Comparison of ENCODE assay signal across 8 cellular contexts in the genomic region with DNA sequence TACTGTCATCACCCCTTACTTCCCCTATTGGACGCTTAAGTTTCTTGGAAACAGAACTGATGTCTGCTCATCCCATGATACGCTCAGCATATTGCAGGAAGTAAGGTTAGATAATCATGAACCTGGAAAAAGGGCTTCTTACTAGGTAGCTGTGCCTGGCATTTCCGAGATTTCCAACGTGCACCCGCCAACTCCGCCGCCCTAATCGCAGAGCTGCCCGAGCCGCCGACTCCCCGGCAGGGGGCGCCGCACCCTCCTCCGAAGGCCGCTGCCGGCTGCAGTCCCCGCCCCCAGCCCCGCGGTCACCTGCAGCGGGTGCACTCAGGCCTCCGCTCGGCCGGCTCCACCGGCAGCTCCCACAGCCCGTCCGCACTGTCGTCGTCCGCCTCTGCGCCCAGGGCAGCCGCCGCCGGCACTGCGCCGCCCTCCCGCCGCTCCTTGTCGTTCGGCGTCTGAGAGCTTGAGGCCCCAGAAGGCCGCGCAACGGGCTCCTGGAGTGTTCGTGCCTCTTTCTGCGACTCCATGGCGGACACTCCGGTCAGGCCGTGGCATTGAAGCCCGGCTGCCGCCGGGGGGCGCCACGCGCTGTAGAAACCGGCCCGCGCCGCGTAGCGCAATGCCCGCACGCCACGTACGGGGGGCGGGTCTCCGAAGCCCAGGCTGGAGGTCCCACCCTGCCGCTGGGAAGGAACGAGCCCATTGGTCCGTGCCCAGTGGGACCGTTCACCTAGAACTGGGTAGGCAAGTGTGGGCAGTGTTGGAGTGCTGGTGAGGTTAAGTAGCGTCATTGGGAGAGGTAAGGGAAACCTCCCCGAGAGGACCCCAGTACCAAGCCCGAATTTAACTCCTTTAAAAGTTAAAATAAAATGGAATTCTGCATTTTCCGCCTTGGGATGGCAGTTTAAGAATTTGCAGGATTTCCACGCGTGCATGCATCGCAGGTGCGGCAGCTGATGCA. TPM values are rescaled to one million over a fixed set of nuclear protein-coding genes. Genes with fewer than 3 reads are reported as not detected.
DNase-seq lines count a peak whose midpoint lies in the region; ATAC-seq and TF ChIP-seq lines count a peak whose summit lies in the region.

A gene with protein sequence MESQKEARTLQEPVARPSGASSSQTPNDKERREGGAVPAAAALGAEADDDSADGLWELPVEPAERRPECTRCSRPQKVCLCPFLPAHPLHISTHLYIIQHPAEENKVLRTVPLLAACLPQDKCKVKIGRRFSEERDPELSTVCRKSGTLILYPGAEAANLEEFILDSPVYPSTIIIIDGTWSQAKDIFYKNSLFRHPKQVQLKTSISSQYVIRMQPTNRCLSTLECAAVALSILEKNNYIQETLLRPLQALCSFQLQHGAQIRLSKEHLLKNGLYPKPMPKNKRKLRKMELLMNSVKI (minus strand): TSS at position 560 of the 958 bp plus-strand sequence. CDS start 36 bp downstream, at position 524.

- TF ChIP-seq POLR2A in ovary (IDR thresholded peaks at IDR 0.05): no peak

- WGBS in ovary, 3 donors: 1 to 2% (median 1%) methylated on average over 69 to 79 of the region's 79 CpGs

- H3K36me3 ChIP-seq in ovary (no peaks in the 10 kb centered on the region), tibial artery (no peaks in the 10 kb centered on the region)

- H3K4me1 ChIP-seq in ovary (ENCODE audit: insufficient read depth) (no peaks in the 10 kb centered on the region), tibial artery (peaks cover 0 to 15% (median 5%) of the 10 kb centered on the region in 4 donors)

- DNase-seq in NCI-H1092 treated with DMSO at 0.1 percent for 48 hours (lab: John Stamatoyannopoulos, UW) (peak; percentile 84), Right ventricle myocardium inferior (ENCODE audit: missing footprints) (peak; percentile 97), ovary (peak; percentile 88 to 94 (median 92)), tibial artery (peak; percentile 89 to 95)
- DNase-seq in activated naive CD8-positive, alpha-beta T cell treated with anti-CD3 and anti-CD28 coated beads for 36 hours: peak; percentile 96

- H3K27me3 Mint-ChIP-seq in activated naive CD8-positive, alpha-beta T cell treated with anti-CD3 and anti-CD28 coated beads for 36 hours: no peaks in the 10 kb centered on the region

- ATAC-seq in HG02642 (IDR thresholded peaks at IDR 0.05; ENCODE audit: poor library complexity, unreplicated experiment) (peak; percentile 94), SK-N-SH treated with all-trans-retinoic acid at 6 μM for 48 hours (peak; percentile 98), Right ventricle myocardium inferior (peak; percentile 98)

- TF ChIP-seq CTCF in GM12872 (IDR thresholded peaks at IDR 0.05; ENCODE audit: insufficient read depth, low read depth, low read length): peak; percentile 88
- peak; percentile 92 to 98 (median 95) for TF ChIP-seq CTCF in ovary (IDR thresholded peaks at IDR 0.05)
- TF ChIP-seq CTCF in tibial artery (IDR thresholded peaks at IDR 0.05): peak; percentile 87

- H3K4me3 ChIP-seq in ovary (peak within 1 kb of the TSS; percentile 72), tibial artery (peak within 1 kb of the TSS; percentile 71 to 88)

- no peak for TF ChIP-seq EP300 in ovary (IDR thresholded peaks at IDR 0.05)

- H3K9me3 Mint-ChIP-seq in activated naive CD8-positive, alpha-beta T cell treated with anti-CD3 and anti-CD28 coated beads for 36 hours: peaks cover 4% of the 10 kb centered on the region

- peaks cover 24% of the 10 kb centered on the region for H3K4me1 Mint-ChIP-seq in activated naive CD8-positive, alpha-beta T cell treated with anti-CD3 and anti-CD28 coated beads for 36 hours

- H3K4me3 Mint-ChIP-seq in activated naive CD8-positive, alpha-beta T cell treated with anti-CD3 and anti-CD28 coated beads for 36 hours: peak within 1 kb of the TSS; percentile 75

- H3K9me3 ChIP-seq in ovary (no peaks in the 10 kb centered on the region), tibial artery (no peaks in the 10 kb centered on the region)

- H3K36me3 Mint-ChIP-seq in activated naive CD8-positive, alpha-beta T cell treated with anti-CD3 and anti-CD28 coated beads for 36 hours: no peaks in the 10 kb centered on the region

- intact Hi-C loops in Right ventricle myocardium inferior (cut with DNase I): loop anchor here (2.0 to 5.0 kb wide), 3 partner anchors 83 to 425 kb away; a partner anchor contains a TSS
- intact Hi-C loops in ovary (cut with DNase I): loop anchor here (1.0 to 10.0 kb wide), 3 partner anchors 417 to 424 kb away; no protein-coding TSS in a partner anchor
- intact Hi-C loops in tibial artery (cut with DNase I; ENCODE audit: low total_unique reads): loop anchor here (5.0 to 10.0 kb wide), 2 partner anchors 87 to 424 kb away; a partner anchor contains a TSS

- peak within 1 kb of the TSS; percentile 74 for H3K27ac Mint-ChIP-seq in activated naive CD8-positive, alpha-beta T cell treated with anti-CD3 and anti-CD28 coated beads for 36 hours

- no peaks in the 10 kb centered on the region for H3K27me3 ChIP-seq in ovary
- no peaks in the 10 kb centered on the region for H3K27me3 ChIP-seq in tibial artery

- H3K27ac ChIP-seq in ovary (peak within 1 kb of the TSS; percentile 76 to 97), tibial artery (peak within 1 kb of the TSS; percentile 87 to 94)

TF ChIP-seq in SK-N-SH treated with all-trans-retinoic acid at 6 μM for 48 hours, 23 proteins besides CTCF, POLR2A, EP300 and RAD21:
- TF ChIP-seq, protein P1, sequence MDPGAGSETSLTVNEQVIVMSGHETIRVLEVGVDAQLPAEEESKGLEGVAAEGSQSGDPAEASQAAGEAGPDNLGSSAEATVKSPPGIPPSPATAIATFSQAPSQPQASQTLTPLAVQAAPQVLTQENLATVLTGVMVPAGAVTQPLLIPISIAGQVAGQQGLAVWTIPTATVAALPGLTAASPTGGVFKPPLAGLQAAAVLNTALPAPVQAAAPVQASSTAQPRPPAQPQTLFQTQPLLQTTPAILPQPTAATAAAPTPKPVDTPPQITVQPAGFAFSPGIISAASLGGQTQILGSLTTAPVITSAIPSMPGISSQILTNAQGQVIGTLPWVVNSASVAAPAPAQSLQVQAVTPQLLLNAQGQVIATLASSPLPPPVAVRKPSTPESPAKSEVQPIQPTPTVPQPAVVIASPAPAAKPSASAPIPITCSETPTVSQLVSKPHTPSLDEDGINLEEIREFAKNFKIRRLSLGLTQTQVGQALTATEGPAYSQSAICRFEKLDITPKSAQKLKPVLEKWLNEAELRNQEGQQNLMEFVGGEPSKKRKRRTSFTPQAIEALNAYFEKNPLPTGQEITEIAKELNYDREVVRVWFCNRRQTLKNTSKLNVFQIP (CRISPR knock-in tag; IDR thresholded peaks at IDR 0.05; ENCODE audit: borderline replicate concordance, low read depth): no peak
- TF ChIP-seq ZFP30 (CRISPR knock-in tag; IDR thresholded peaks at IDR 0.05): no peak
- peak; percentile 91 for TF ChIP-seq ZFP3 (CRISPR knock-in tag; IDR thresholded peaks at IDR 0.05)
- no peak for TF ChIP-seq RARB (CRISPR knock-in tag; IDR thresholded peaks at IDR 0.05)
- no peak for TF ChIP-seq ZNF565 (CRISPR knock-in tag; conservative IDR thresholded peaks at IDR 0.05; ENCODE audit: low read depth)
- TF ChIP-seq GLIS3 (CRISPR knock-in tag; IDR thresholded peaks at IDR 0.05): no peak

RNA-seq across cellular contexts. Expression of the gene that starts here (rescaled TPM):
- 1 to 10 TPM; 5.4 to 5.7 TPM for total RNA-seq in activated naive CD8-positive, alpha-beta T cell treated with anti-CD3 and anti-CD28 coated beads for 36 hours
- total RNA-seq in Right ventricle myocardium inferior (12.1 TPM), ovary (10 to 100 TPM in 1 of 7 donors, 1 to 10 TPM in 6; 3.2 to 12.5 (median 5.3) TPM)
- polyA plus RNA-seq in ovary: 1 to 10 TPM; 1.5 to 5.3 TPM

Comparison
In these comparisons a context has a peak if more than half of its experiments do, and no peak if none do; other contexts are left out.
1. Peak in every context shown above with its lines: DNase-seq, ATAC-seq, H3K4me3 ChIP-seq and H3K27ac ChIP-seq.